Comparison of ENCODE assay signal across 30 cellular contexts in the genomic region with DNA sequence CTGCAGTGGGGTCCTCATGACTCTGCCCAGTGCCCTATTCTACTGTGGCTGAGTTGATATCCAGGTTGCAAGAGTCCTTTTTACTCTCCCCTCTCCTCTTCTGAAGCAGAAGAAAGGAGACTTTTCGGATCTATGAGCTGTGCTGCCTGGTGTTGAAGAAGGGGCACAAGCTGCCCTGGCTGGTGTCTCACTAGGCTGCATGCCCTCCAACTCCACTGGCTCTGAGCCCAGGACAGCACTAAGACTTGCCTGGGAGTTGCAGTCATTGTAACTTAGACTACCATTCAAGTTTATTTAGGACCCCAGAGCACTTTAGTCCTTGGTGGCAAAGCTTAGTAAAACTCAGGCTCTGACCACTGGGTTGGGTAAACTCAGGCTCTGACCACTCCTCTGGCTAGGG.
"Had no signal": no experiment of that assay in that cellular context is flagged by ENCODE, and none has a peak within 500 bp of the region (broad histone marks: within the 10 kb centered on the region; RNA-seq: fewer than 3 reads in every experiment).

No MANE protein-coding gene starts in this region.

- FAIRE-seq: astrocyte, pancreas, TTC549 had no signal

- DNase-seq: activated CD4-positive, alpha-beta T cell treated with anti-CD3 and anti-CD28 coated beads for 48 hours; activated CD4-positive, alpha-beta T cell treated with anti-CD3 and anti-CD28 coated beads, Interleukin-2, amount 50 U/mL, for 48 hours; activated CD8-positive, alpha-beta memory T cell treated with anti-CD3 and anti-CD28 coated beads for 24 hours; activated effector memory CD4-positive, alpha-beta T cell treated with Interleukin-2 at 50 U/mL for 16 hours; activated naive CD4-positive, alpha-beta T cell treated with anti-CD3 and anti-CD28 coated beads for 36 hours; activated naive CD8-positive, alpha-beta T cell treated with anti-CD3 and anti-CD28 coated beads for 36 hours; brain microvascular endothelial cell; dorsolateral prefrontal cortex; effector memory CD4-positive, alpha-beta T cell; gastrocnemius medialis; immature natural killer cell; naive thymus-derived CD4-positive, alpha-beta T cell; retina; stimulated activated CD4-positive, alpha-beta T cell treated with anti-CD3 and anti-CD28 coated beads, Interleukin-15, amount 100 ng/mL, for 24 hours; stimulated activated CD4-positive, alpha-beta T cell treated with anti-CD3 and anti-CD28 coated beads, Interleukin-2, amount 100 ng/mL, for 24 hours; stimulated activated naive CD4-positive, alpha-beta T cell treated with Interleukin-2 at 50 U/mL for 16 hours; SW 1271; T-helper 9 cell; thyroid gland; upper lobe of left lung had no signal

- H3K4me3 ChIP-seq: coronary artery, dorsolateral prefrontal cortex, gastrocnemius medialis, pancreas, prostate gland, thyroid gland, upper lobe of left lung, vagina had no signal

- H3K27me3 ChIP-seq: brain microvascular endothelial cell, dorsolateral prefrontal cortex, gastrocnemius medialis, pancreas, thyroid gland, upper lobe of left lung, vagina had no signal

- H3K4me1 Mint-ChIP-seq: activated naive CD8-positive, alpha-beta T cell treated with anti-CD3 and anti-CD28 coated beads for 36 hours; immature natural killer cell; mesothelial cell of epicardium; naive thymus-derived CD4-positive, alpha-beta T cell had no signal

- H3K36me3 Mint-ChIP-seq: activated naive CD8-positive, alpha-beta T cell treated with anti-CD3 and anti-CD28 coated beads for 36 hours; immature natural killer cell; mesothelial cell of epicardium; naive thymus-derived CD4-positive, alpha-beta T cell had no signal

- H3K9me3 ChIP-seq: gastrocnemius medialis, pancreas, prostate gland, thyroid gland, upper lobe of left lung, vagina had no signal

- H3K27ac Mint-ChIP-seq: activated naive CD4-positive, alpha-beta T cell treated with anti-CD3 and anti-CD28 coated beads for 36 hours; activated naive CD8-positive, alpha-beta T cell treated with anti-CD3 and anti-CD28 coated beads for 36 hours; immature natural killer cell; mesothelial cell of epicardium; naive thymus-derived CD4-positive, alpha-beta T cell; T-helper 1 cell treated with Interleukin-12 subunit alpha and Interleukin-12 subunit beta and Interleukin-4 antibody, amounts not matched to agents 30 μg/mL and 1 μg/mL, for 36 hours had no signal

- H3K4me3 Mint-ChIP-seq: activated naive CD4-positive, alpha-beta T cell treated with anti-CD3 and anti-CD28 coated beads for 36 hours; activated naive CD8-positive, alpha-beta T cell treated with anti-CD3 and anti-CD28 coated beads for 36 hours; immature natural killer cell; mesothelial cell of epicardium; naive thymus-derived CD4-positive, alpha-beta T cell; T-helper 1 cell treated with Interleukin-12 subunit alpha and Interleukin-12 subunit beta and Interleukin-4 antibody, amounts not matched to agents 30 μg/mL and 1 μg/mL, for 36 hours had no signal

- H3K4me1 ChIP-seq: gastrocnemius medialis, pancreas, prostate gland, thyroid gland, upper lobe of left lung, vagina had no signal

- H3K9me3 Mint-ChIP-seq: activated naive CD4-positive, alpha-beta T cell treated with anti-CD3 and anti-CD28 coated beads for 36 hours; activated naive CD8-positive, alpha-beta T cell treated with anti-CD3 and anti-CD28 coated beads for 36 hours; immature natural killer cell; mesothelial cell of epicardium; T-helper 1 cell treated with Interleukin-12 subunit alpha and Interleukin-12 subunit beta and Interleukin-4 antibody, amounts not matched to agents 30 μg/mL and 1 μg/mL, for 36 hours had no signal

- H3K36me3 ChIP-seq: brain microvascular endothelial cell, gastrocnemius medialis, pancreas, prostate gland, thyroid gland, upper lobe of left lung, vagina had no signal

- H3K27ac ChIP-seq: brain microvascular endothelial cell, coronary artery, gastrocnemius medialis, pancreas, prostate gland, thyroid gland, upper lobe of left lung, vagina, VCaP had no signal

- ATAC-seq: gastrocnemius medialis; left lobe of liver; naive thymus-derived CD4-positive, alpha-beta T cell; pancreas had no signal
